Comparison of ENCODE assay signal across 17 cellular contexts in the genomic region with DNA sequence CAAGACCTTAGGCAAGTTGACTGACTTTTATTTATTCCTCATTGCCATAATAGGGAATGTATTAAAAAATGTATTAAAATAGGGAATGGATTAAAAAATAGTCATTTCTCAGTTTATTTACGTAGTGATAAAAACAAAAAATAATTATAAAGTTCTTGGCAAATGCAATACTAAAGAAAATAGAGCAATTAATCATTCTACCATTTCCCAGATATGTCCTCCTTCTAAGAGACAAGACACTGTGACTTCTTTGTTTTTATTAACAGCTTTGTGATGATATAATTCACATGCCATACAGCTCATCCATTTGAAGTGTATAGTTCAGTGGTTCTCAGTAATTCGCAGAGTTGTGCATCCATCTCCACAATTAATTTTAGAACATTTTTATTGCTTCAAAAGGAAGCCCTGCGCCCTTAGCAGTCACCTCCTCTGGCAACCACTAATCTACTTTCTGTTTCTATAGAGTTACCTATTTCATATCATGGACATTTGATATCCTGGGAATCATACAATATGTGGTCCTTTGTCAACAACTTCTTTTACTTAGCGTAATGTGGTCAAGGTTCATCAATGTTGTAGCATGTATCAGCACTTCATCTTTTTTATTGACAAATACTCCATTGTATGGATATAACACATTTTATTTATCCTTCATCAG. TPM values are rescaled to one million over a fixed set of nuclear protein-coding genes. Genes with fewer than 3 reads are reported as not detected.
DNase-seq lines count a peak whose midpoint lies in the region; ATAC-seq and TF ChIP-seq lines count a peak whose summit lies in the region.
"Had no signal": no experiment of that assay in that cellular context is flagged by ENCODE, and none has a peak within 500 bp of the region (broad histone marks: within the 10 kb centered on the region; RNA-seq: fewer than 3 reads in every experiment).

No MANE protein-coding gene starts in this region.

- no peaks in the 10 kb centered on the region for H3K27me3 ChIP-seq in body of pancreas
- H3K27me3 ChIP-seq: BLaER1, SJSA1 had no signal

- no peak for TF ChIP-seq POLR2A in body of pancreas (IDR thresholded peaks at IDR 0.05)

- peak overlapping the region in 3 of 4 donors; percentile 45 to 58 (median 51) for H3K27ac ChIP-seq in body of pancreas
- H3K27ac ChIP-seq: A549, BLaER1, SJSA1 had no signal

- ATAC-seq in body of pancreas (no peak), GM18858 (IDR thresholded peaks at IDR 0.05; ENCODE audit: unreplicated experiment) (no peak)
- ATAC-seq: A549, GM12878 had no signal

- WGBS in body of pancreas, 2 donors: 52 to 58% methylated on average over 4 of the region's 4 CpGs

- no peak for TF ChIP-seq CTCF in body of pancreas (IDR thresholded peaks at IDR 0.05)

- CTCF ChIA-PET in activated CD4-positive, alpha-beta memory T cell treated with anti-CD3 and anti-CD28 coated beads for 36 hours (lab: Charles Lee): no interaction called here

- intact Hi-C loops in body of pancreas (cut with DNase I): no loop called here
- intact Hi-C loops in activated CD4-positive, alpha-beta memory T cell treated with anti-CD3 and anti-CD28 coated beads for 36 hours (cut with micrococcal nuclease): loop anchor here (5.0 kb wide), 1 partner anchor 49 kb away; no protein-coding TSS in a partner anchor

- no peaks in the 10 kb centered on the region for H3K9me3 ChIP-seq in body of pancreas
- H3K9me3 ChIP-seq: A549, BLaER1, SJSA1 had no signal

- POLR2A ChIA-PET in activated CD4-positive, alpha-beta memory T cell treated with anti-CD3 and anti-CD28 coated beads for 36 hours (lab: Charles Lee): interaction anchor here (1.1 kb wide), 1 partner anchor 58 kb away, joined by 4 read pairs; no protein-coding TSS in a partner anchor

- no peaks in the 10 kb centered on the region for H3K27me3 Mint-ChIP-seq in activated CD4-positive, alpha-beta memory T cell treated with anti-CD3 and anti-CD28 coated beads for 36 hours
- H3K27me3 Mint-ChIP-seq: CD4-positive, alpha-beta memory T cell had no signal

- H3K9me3 Mint-ChIP-seq in activated CD4-positive, alpha-beta memory T cell treated with anti-CD3 and anti-CD28 coated beads for 36 hours: no peaks in the 10 kb centered on the region

- H3K27ac Mint-ChIP-seq in activated CD4-positive, alpha-beta memory T cell treated with anti-CD3 and anti-CD28 coated beads for 36 hours: no peak overlapping the region

- DNase-seq in COLO668 (lab: John Stamatoyannopoulos, UW; ENCODE audit: unreplicated experiment): peak; percentile 18
- peak; percentile 66 for DNase-seq in DMS53 (lab: John Stamatoyannopoulos, UW)
- DNase-seq in NCI-H748 (lab: John Stamatoyannopoulos, UW; ENCODE audit: unreplicated experiment): peak; percentile 33
- no peak for DNase-seq in body of pancreas
- no peak for DNase-seq in mucosa of gallbladder (ENCODE audit: low spot score)
- no peak for DNase-seq in activated CD4-positive, alpha-beta memory T cell treated with anti-CD3 and anti-CD28 coated beads for 36 hours
- no peak for DNase-seq in activated T-cell treated with anti-CD3 and anti-CD28 coated beads for 4 hours
- DNase-seq: GF-D8, GOT3, NCI-H2171 had no signal

- peaks cover 23% of the 10 kb centered on the region for H3K4me1 ChIP-seq in body of pancreas
- H3K4me1 ChIP-seq: BLaER1 had no signal

- H3K36me3 ChIP-seq in body of pancreas (replicated peaks in 1 of 2; ENCODE audit: insufficient read depth in 1 of 2, low read depth in 2 of 2): no peaks in the 10 kb centered on the region
- H3K36me3 ChIP-seq: SJSA1 had no signal

- no peak overlapping the region for H3K4me3 ChIP-seq in body of pancreas
- H3K4me3 ChIP-seq: A549, BLaER1, GM12878, SJSA1 had no signal

- H3K4me3 Mint-ChIP-seq in activated CD4-positive, alpha-beta memory T cell treated with anti-CD3 and anti-CD28 coated beads for 36 hours: no peak overlapping the region
- H3K4me3 Mint-ChIP-seq: CD4-positive, alpha-beta memory T cell; T-helper 1 cell treated with Interleukin-12 subunit alpha and Interleukin-12 subunit beta and Interleukin-4 antibody, amounts not matched to agents 30 μg/mL and 1 μg/mL, for 36 hours had no signal

- H3K36me3 Mint-ChIP-seq in activated CD4-positive, alpha-beta memory T cell treated with anti-CD3 and anti-CD28 coated beads for 36 hours: no peaks in the 10 kb centered on the region

- peaks cover 16% of the 10 kb centered on the region for H3K4me1 Mint-ChIP-seq in activated CD4-positive, alpha-beta memory T cell treated with anti-CD3 and anti-CD28 coated beads for 36 hours (ENCODE audit: low read depth)

RNA-seq across cellular contexts. Expression of a gene that starts 5.4 kb away (rescaled TPM):
- total RNA-seq in body of pancreas (1 to 10 TPM in 1 of 2 donors, under 1 TPM in 1; 0.78 to 2.0 TPM), mucosa of gallbladder (3.4 TPM)
- total RNA-seq in activated CD4-positive, alpha-beta memory T cell treated with anti-CD3 and anti-CD28 coated beads for 36 hours: 1 to 10 TPM; 2.2 to 2.3 TPM

Comparison
In these comparisons a context has a peak if more than half of its experiments do, and no peak if none do; other contexts are left out.
1. DNase-seq: peak in COLO668 (single experiment), DMS53 (single experiment) and NCI-H748 (single experiment); none in body of pancreas (0 of 4), mucosa of gallbladder (single experiment), activated CD4-positive, alpha-beta memory T cell treated with anti-CD3 and anti-CD28 coated beads for 36 hours (single experiment) and activated T-cell treated with anti-CD3 and anti-CD28 coated beads for 4 hours (single experiment).